ENCODE assay signal across 7 cellular contexts in genomic region chr7:26375604-26376207, GRCh38.
DNase-seq lines count a peak whose midpoint lies in the region; ATAC-seq and TF ChIP-seq lines count a peak whose summit lies in the region.

No MANE protein-coding gene starts in this region.

- H4K20me1 ChIP-seq in OCI-LY3 (ENCODE audit: insufficient read depth, low read length), result no peaks in the 10 kb centered on the region

- no CpG with 5 or more reads among the region's 23 CpGs for WGBS in iPS DF 6.9 (ENCODE audit: insufficient coverage, insufficient read length)
- 7% methylated on average over 23 of the region's 23 CpGs for WGBS in thymus

- peaks cover 12% of the 10 kb centered on the region; the same call in 1 of the 2 replicates for H3K4me1 ChIP-seq in OCI-LY3 (ENCODE audit: low read length)
- no peaks in the 10 kb centered on the region for H3K4me1 ChIP-seq in iPS DF 6.9 (ENCODE audit: control insufficient read depth, insufficient read depth, low read length)
- peaks cover 4% of the 10 kb centered on the region for H3K4me1 ChIP-seq in thymus (ENCODE audit: control insufficient read depth, insufficient read depth, low read length)

- no peak for TF ChIP-seq CTCF in OCI-LY3 (IDR thresholded peaks at IDR 0.05; ENCODE audit: low read depth, low read length)

- H3K27me3 ChIP-seq in OCI-LY3 (ENCODE audit: low read depth, low read length) (peaks cover 4% of the 10 kb centered on the region; the same call in 1 of the 2 replicates), iPS DF 6.9 (ENCODE audit: control insufficient read depth, insufficient read depth, low read length) (no peaks in the 10 kb centered on the region), thymus (ENCODE audit: control insufficient read depth, insufficient read depth) (peaks cover 2% of the 10 kb centered on the region)

- H3K4me3 ChIP-seq in OCI-LY3 (ENCODE audit: low read length), result peak overlapping the region; percentile 89
- peak overlapping the region; percentile 57; the same call in 1 of the 2 replicates for H3K4me3 ChIP-seq in iPS DF 6.9 (ENCODE audit: low read length)
- peak overlapping the region; percentile 54 for H3K4me3 ChIP-seq in thymus (ENCODE audit: low read length)

- no peak overlapping the region for H2AFZ ChIP-seq in OCI-LY3 (ENCODE audit: low read depth, low read length)

- H3K9me3 ChIP-seq in OCI-LY3 (ENCODE audit: insufficient read depth, low read length) (no peaks in the 10 kb centered on the region), iPS DF 6.9 (ENCODE audit: control insufficient read depth, insufficient read depth, low read length) (no peaks in the 10 kb centered on the region), thymus (ENCODE audit: control insufficient read depth) (no peaks in the 10 kb centered on the region)

- no peak for DNase-seq in iPS DF 6.9 (ENCODE audit: low read depth, low spot score)
- no peak for DNase-seq in GM19238 (ENCODE audit: insufficient read length, low spot score)

- peak overlapping the region; percentile 84 for H3K4me2 ChIP-seq in OCI-LY3 (ENCODE audit: low read length)

- peak overlapping the region; percentile 64 for H3K27ac ChIP-seq in OCI-LY3 (ENCODE audit: low read length)
- H3K27ac ChIP-seq in iPS DF 6.9 (ENCODE audit: low read length), result no peak overlapping the region
- no peak overlapping the region for H3K27ac ChIP-seq in thymus (ENCODE audit: low read depth)

- peak; percentile 16 for ATAC-seq in GM18867 (IDR thresholded peaks at IDR 0.05; ENCODE audit: unreplicated experiment)
- peak; percentile 6 for ATAC-seq in HG02623 (IDR thresholded peaks at IDR 0.05; ENCODE audit: unreplicated experiment)
- no peak for ATAC-seq in HG03565 (IDR thresholded peaks at IDR 0.05; ENCODE audit: unreplicated experiment)

- H3K36me3 ChIP-seq in OCI-LY3 (replicated peaks; ENCODE audit: low read depth, low read length) (no peaks in the 10 kb centered on the region), iPS DF 6.9 (ENCODE audit: control insufficient read depth, insufficient read depth, low read length) (no peaks in the 10 kb centered on the region), thymus (ENCODE audit: control insufficient read depth, insufficient read depth) (no peaks in the 10 kb centered on the region)

- H3K79me2 ChIP-seq in OCI-LY3 (ENCODE audit: low read length), result no peaks in the 10 kb centered on the region

- peak overlapping the region; percentile 80 for H3K9ac ChIP-seq in OCI-LY3 (ENCODE audit: low read length)
